21 cellular contexts compared by ENCODE assay signal in the genomic region with DNA sequence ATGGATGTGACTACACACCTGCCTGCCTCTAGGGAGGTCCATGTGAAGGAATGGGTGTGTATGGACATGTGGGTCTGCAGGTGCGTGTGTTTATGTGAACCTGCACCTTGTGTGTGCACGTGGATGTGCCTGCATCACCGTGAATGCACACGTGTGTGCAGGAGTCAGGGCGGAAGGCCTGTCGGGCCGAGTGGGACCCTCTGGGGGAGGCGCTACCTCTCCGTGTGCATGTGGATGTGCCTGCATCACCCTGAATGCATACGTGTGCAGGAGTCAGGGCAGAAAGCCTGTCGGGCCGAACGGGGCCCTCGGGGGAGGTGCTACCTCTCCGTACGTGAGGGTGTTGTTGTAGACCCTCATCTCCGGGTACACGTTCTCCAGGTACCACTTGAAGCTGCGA. TPM values are rescaled to one million over a fixed set of nuclear protein-coding genes. Genes with fewer than 3 reads are reported as not detected.
DNase-seq lines count a peak whose midpoint lies in the region; ATAC-seq, FAIRE-seq and TF ChIP-seq lines count a peak whose summit lies in the region.
"Had no signal": no experiment of that assay in that cellular context is flagged by ENCODE, and none has a peak within 500 bp of the region (broad histone marks: within the 10 kb centered on the region; RNA-seq: fewer than 3 reads in every experiment).

No MANE protein-coding gene starts in this region.

- H3K4me3 ChIP-seq in right cardiac atrium (ENCODE audit: low read length), result no peak overlapping the region
- no peak overlapping the region for H3K4me3 ChIP-seq in H1 (ENCODE audit: extremely low read depth in 1 of 4, insufficient read depth in 2 of 4, low read depth in 3 of 4, low read length in 4 of 4)
- H3K4me3 ChIP-seq in trophoblast cell (ENCODE audit: low read depth, low read length), result peak overlapping the region; percentile 23
- no peak overlapping the region for H3K4me3 ChIP-seq in PC-3 (ENCODE audit: low read length)
- H3K4me3 ChIP-seq: BLaER1 had no signal

- H3K9me3 ChIP-seq in right cardiac atrium (ENCODE audit: control insufficient read depth, low read length), result no peaks in the 10 kb centered on the region
- no peaks in the 10 kb centered on the region for H3K9me3 ChIP-seq in H1 (ENCODE audit: insufficient read depth in 2 of 2, low read depth in 1 of 2, low read length in 1 of 2)
- peaks cover 6% of the 10 kb centered on the region for H3K9me3 ChIP-seq in trophoblast cell (ENCODE audit: insufficient read depth, low read depth, low read length)
- H3K9me3 ChIP-seq in PC-3 (ENCODE audit: low read length), result no peaks in the 10 kb centered on the region
- H3K9me3 ChIP-seq: BLaER1, Caco-2 had no signal

- POLR2A ChIA-PET in H1 (lab: Charles Lee; ENCODE audit: partially characterized antibody) (no interaction called here), PC-3 (lab: Charles Lee; ENCODE audit: unreplicated experiment) (no interaction called here)

- H4K12ac ChIP-seq in trophoblast cell (ENCODE audit: low read depth, low read length), result no peak overlapping the region

- no peak for FAIRE-seq in H1 (lab: Jason Lieb, UNC)
- FAIRE-seq: A204.1, G401.6, GM12892 had no signal

- H4K20me1 ChIP-seq in H1 (replicated peaks in 1 of 2; ENCODE audit: control insufficient read depth in 1 of 2, insufficient read depth in 2 of 2, low read length in 2 of 2) (no peaks in the 10 kb centered on the region), PC-3 (ENCODE audit: low read length) (no peaks in the 10 kb centered on the region)

- no TSS peak for BruUV-seq in PC-3 (replicated peaks; lab: Mats Ljungman, UMichigan)

- no peaks in the 10 kb centered on the region for H3K4me1 ChIP-seq in right cardiac atrium (ENCODE audit: control insufficient read depth, insufficient read depth, low read length)
- peaks cover 0 to under 1% (median 0%) of the 10 kb centered on the region in 4 experiments; a peak in 1 of 7 replicates for H3K4me1 ChIP-seq in H1 (replicated peaks in 1 of 4; ENCODE audit: control insufficient read depth in 3 of 4, insufficient read depth in 4 of 4, low read length in 3 of 4)
- H3K4me1 ChIP-seq in trophoblast cell (ENCODE audit: control insufficient read depth in 1 of 2, insufficient read depth in 2 of 2, low read length in 2 of 2), result no peaks in the 10 kb centered on the region
- H3K4me1 ChIP-seq in PC-3 (ENCODE audit: insufficient read depth, low read length), result no peaks in the 10 kb centered on the region
- H3K4me1 ChIP-seq: Caco-2 had no signal

- no peak overlapping the region for H4K8ac ChIP-seq in H1 (ENCODE audit: extremely low read depth, insufficient read depth, low read length)
- H4K8ac ChIP-seq in trophoblast cell (ENCODE audit: low read depth, low read length), result no peak overlapping the region

- no peak overlapping the region for H2BK5ac ChIP-seq in H1 (ENCODE audit: low read depth, low read length)
- H2BK5ac ChIP-seq in trophoblast cell (ENCODE audit: low read depth, low read length, poor library complexity), result no peak overlapping the region

- H3F3A ChIP-seq in PC-3 (ENCODE audit: low read length, unreplicated experiment), result no peaks in the 10 kb centered on the region

- H3K9me2 ChIP-seq in PC-3 (replicated peaks; ENCODE audit: low read length), result no peaks in the 10 kb centered on the region

- H2BK12ac ChIP-seq in H1 (ENCODE audit: low read depth, low read length) (no peak overlapping the region), trophoblast cell (ENCODE audit: low read length) (no peak overlapping the region)

- H3K9ac ChIP-seq in H1 (replicated peaks in 1 of 4; ENCODE audit: extremely low read depth in 1 of 4, low read depth in 3 of 4, low read length in 3 of 4), result no peak overlapping the region
- H3K9ac ChIP-seq in trophoblast cell (ENCODE audit: low read length), result no peak overlapping the region
- H3K9ac ChIP-seq in PC-3 (ENCODE audit: low read length), result no peak overlapping the region
- H3K9ac ChIP-seq: BLaER1 had no signal

- H2BK15ac ChIP-seq in H1 (ENCODE audit: low read length), result no peak overlapping the region

- DNase-seq in right cardiac atrium (peak in 2 of 3 donors; percentile 18 to 41), cardiac septum (ENCODE audit: low spot score) (no peak), H1 (ENCODE audit: low read depth in 1 of 2, low spot score in 2 of 2) (no peak), trophoblast cell (no peak), MV-4-11 (lab: John Stamatoyannopoulos, UW) (no peak), PC-3 (no peak)
- DNase-seq: Caco-2; CD4-positive, CD25-positive, alpha-beta regulatory T cell; DMS153; DND-41; GOT3; H9; HFFc6 had no signal

- H2BK20ac ChIP-seq in H1 (ENCODE audit: low read length), result no peak overlapping the region

- TF ChIP-seq CTCF in H1 (IDR thresholded peaks at IDR 0.05; ENCODE audit: control extremely low read depth in 1 of 3, insufficient read depth in 1 of 3, low read depth in 1 of 3, low read length in 3 of 3) (no peak), PC-3 (conservative IDR thresholded peaks at IDR 0.05; ENCODE audit: low read depth, low read length) (no peak)

- H3K36me3 ChIP-seq in H1 (ENCODE audit: control insufficient read depth in 2 of 4, insufficient read depth in 4 of 4, low read length in 3 of 4) (no peaks in the 10 kb centered on the region), trophoblast cell (ENCODE audit: control insufficient read depth in 1 of 2, insufficient read depth in 2 of 2, low read length in 2 of 2) (no peaks in the 10 kb centered on the region), PC-3 (ENCODE audit: low read depth, low read length) (no peaks in the 10 kb centered on the region)
- H3K36me3 ChIP-seq: BLaER1 had no signal

- peak overlapping the region; percentile 83 for H3K23ac ChIP-seq in H1 (ENCODE audit: insufficient read length)
- no peak overlapping the region for H3K23ac ChIP-seq in trophoblast cell (ENCODE audit: low read length)

- no peak overlapping the region for H3K56ac ChIP-seq in H1 (replicated peaks; ENCODE audit: insufficient read length, low read depth, low read length)

- intact Hi-C loops in right cardiac atrium (cut with DNase I), result no loop called here
- intact Hi-C loops in cardiac septum (cut with DNase I), result no loop called here
- intact Hi-C loops in PC-3 (cut with micrococcal nuclease), result no loop called here

- H3K4ac ChIP-seq in H1 (replicated peaks; ENCODE audit: insufficient read length, low read depth, low read length) (no peak overlapping the region), trophoblast cell (ENCODE audit: low read depth, low read length) (no peak overlapping the region)

- H4K91ac ChIP-seq in H1 (replicated peaks; ENCODE audit: insufficient read length, low read length), result no peak overlapping the region
- H4K91ac ChIP-seq in trophoblast cell (ENCODE audit: low read depth, low read length), result no peak overlapping the region

- H3K18ac ChIP-seq in H1 (ENCODE audit: extremely low read depth, low read length) (no peak overlapping the region), trophoblast cell (ENCODE audit: low read length) (no peak overlapping the region)

- 85% methylated on average over 19 of the region's 19 CpGs for WGBS in right cardiac atrium
- 84% methylated on average over 19 of the region's 19 CpGs; no CpG with 5 or more reads in 1 of the 2 experiments for WGBS in H1 (ENCODE audit: extremely low coverage in 1 of 2, insufficient coverage in 1 of 2, insufficient read length in 1 of 2, insufficient replicate concordance in 2 of 2, low coverage in 1 of 2, low lambda C conversion rate in 2 of 2, missing lambda C conversion rate in 1 of 2), 2 experiments
- no CpG with 5 or more reads among the region's 19 CpGs for WGBS in trophoblast cell (ENCODE audit: extremely low coverage, insufficient coverage, insufficient read length)

- no peaks in the 10 kb centered on the region for H3K23me2 ChIP-seq in H1 (ENCODE audit: low read depth, low read length)

- no peak for ATAC-seq in right cardiac atrium
- ATAC-seq in PC-3, result no peak
- ATAC-seq: CD8-positive, alpha-beta T cell; HCT116 had no signal

- no peak overlapping the region for H4K5ac ChIP-seq in H1 (ENCODE audit: insufficient read length, low read depth, low read length)

- TF ChIP-seq RAD21 in H1 (IDR thresholded peaks at IDR 0.05 in 1 of 2, conservative IDR thresholded peaks at IDR 0.05 in 1 of 2; ENCODE audit: low read depth in 2 of 2, low read length in 2 of 2), result no peak

- H3K27ac ChIP-seq in right cardiac atrium (ENCODE audit: low read length) (no peak overlapping the region), H1 (ENCODE audit: low read depth, low read length) (no peak overlapping the region), trophoblast cell (ENCODE audit: low read depth, low read length) (no peak overlapping the region), PC-3 (ENCODE audit: low read length) (no peak overlapping the region)
- H3K27ac ChIP-seq: 22Rv1, BLaER1, C4-2B had no signal

- H2AK5ac ChIP-seq in H1 (ENCODE audit: low read depth, low read length) (no peak overlapping the region), trophoblast cell (ENCODE audit: low read length) (no peak overlapping the region)

- no peak overlapping the region for H3K14ac ChIP-seq in H1 (ENCODE audit: insufficient read length)
- no peak overlapping the region for H3K14ac ChIP-seq in trophoblast cell (ENCODE audit: low read length)

- no peak for TF ChIP-seq POLR2A in H1 (IDR thresholded peaks at IDR 0.05; ENCODE audit: control extremely low read depth in 1 of 2, low read depth in 2 of 2, low read length in 2 of 2)

- no peak for TF ChIP-seq EP300 in H1 (IDR thresholded peaks at IDR 0.05; ENCODE audit: borderline replicate concordance in 1 of 2, low read depth in 2 of 2, low read length in 2 of 2)

- H3K27me3 ChIP-seq in right cardiac atrium (ENCODE audit: control insufficient read depth, insufficient read depth) (no peaks in the 10 kb centered on the region), H1 (replicated peaks in 1 of 4; ENCODE audit: control insufficient read depth in 3 of 4, extremely low read depth in 1 of 4, insufficient read depth in 3 of 4, low read length in 3 of 4) (peaks cover 0 to 14% (median 9%) of the 10 kb centered on the region in 4 experiments; a peak in 5 of 7 replicates), trophoblast cell (ENCODE audit: insufficient read depth, low read length) (no peaks in the 10 kb centered on the region), PC-3 (ENCODE audit: low read length) (peaks cover 32% of the 10 kb centered on the region)

- H3K79me2 ChIP-seq in H1 (ENCODE audit: control insufficient read depth in 1 of 2, insufficient read depth in 2 of 2, low read length in 2 of 2) (no peaks in the 10 kb centered on the region), trophoblast cell (ENCODE audit: control insufficient read depth, insufficient read depth, low read length, poor library complexity) (no peaks in the 10 kb centered on the region), PC-3 (ENCODE audit: low read length) (no peaks in the 10 kb centered on the region)

- no peak overlapping the region for H3K4me2 ChIP-seq in H1 (ENCODE audit: insufficient read depth in 1 of 2, low read depth in 2 of 2, low read length in 2 of 2)
- no peak overlapping the region for H3K4me2 ChIP-seq in trophoblast cell (ENCODE audit: low read length)
- no peak overlapping the region for H3K4me2 ChIP-seq in PC-3 (ENCODE audit: low read length)
- H3K4me2 ChIP-seq: BLaER1 had no signal

- H2AFZ ChIP-seq in H1 (ENCODE audit: low read length) (no peak overlapping the region), trophoblast cell (ENCODE audit: insufficient read depth, low read length, poor library complexity) (no peak overlapping the region), PC-3 (ENCODE audit: low read length) (no peak overlapping the region)

- no peak overlapping the region for H2BK120ac ChIP-seq in H1 (replicated peaks; ENCODE audit: low read depth, low read length)
- no peak overlapping the region for H2BK120ac ChIP-seq in trophoblast cell (ENCODE audit: insufficient read depth, low read length, poor library complexity)

- H3K79me1 ChIP-seq in H1 (ENCODE audit: low read depth, low read length) (no peaks in the 10 kb centered on the region), trophoblast cell (ENCODE audit: low read length) (no peaks in the 10 kb centered on the region)

- CTCF ChIA-PET in H1 (lab: Charles Lee; ENCODE audit: partially characterized antibody), result no interaction called here
- CTCF ChIA-PET in PC-3 (lab: Charles Lee), result no interaction called here

RNA-seq across cellular contexts. Expression of a gene that starts 56.5 kb away (rescaled TPM):
- 10 to 100 TPM in 1 of 4 donors, 1 to 10 TPM in 3; 7.7 to 10.1 (median 9.1) TPM for total RNA-seq in right cardiac atrium
- polyA plus RNA-seq in right cardiac atrium, result 11.0 TPM
- total RNA-seq in cardiac septum, result 8.6 TPM
- 38.5 and 40.3 TPM in 2 replicates for total RNA-seq in H1 (2021; fragmentation: NEBNext Ultra II Directional; extraction: Animal tissue kit (Norgen Biotek cat#: 25700))
- polyA plus RNA-seq in H1 (2011; rRNA removed), result 26.8 and 40.3 TPM in 2 replicates
- 15.4 TPM for polyA plus RNA-seq in H1 (2011; cell fraction: cytosol; rRNA removed)
- 33.2 TPM for polyA plus RNA-seq in H1 (2011; cell fraction: nucleus; rRNA removed)
- polyA plus RNA-seq in H1 (2012, experiment 1 of 2), result 20.7 to 40.0 TPM (median 39.8 TPM) in 4 replicates
- polyA plus RNA-seq in H1 (2012, experiment 2 of 2), result 47.9 TPM
- polyA plus RNA-seq in H1 (2013, experiment 1 of 2), result 41.4 TPM
- polyA plus RNA-seq in H1 (2013, experiment 2 of 2), result 37.7 TPM
- polyA minus RNA-seq in H1 (2011; rRNA and poly(A)+ RNA removed), result 6.1 and 7.4 TPM in 2 replicates
- 14.4 TPM for polyA minus RNA-seq in H1 (2011; cell fraction: cytosol; rRNA and poly(A)+ RNA removed)
- 11.9 TPM for polyA minus RNA-seq in H1 (2011; cell fraction: nucleus; rRNA and poly(A)+ RNA removed)
- 22.0 and 22.3 TPM in 2 replicates for polyA plus RNA-seq in trophoblast cell (2013)
- 44.4 and 48.3 TPM in 2 replicates for total RNA-seq in PC-3 (2014; rRNA removed)

RNA-seq across cellular contexts. Expression of a gene that starts 56.7 kb away (rescaled TPM):
- total RNA-seq in right cardiac atrium (10 to 100 TPM in 2 of 4 donors, 1 to 10 TPM in 2; 7.4 to 11.7 (median 10.1) TPM), cardiac septum (9.6 TPM), PC-3 (2014; rRNA removed) (26.7 and 37.9 TPM in 2 replicates)
- polyA plus RNA-seq in right cardiac atrium (10.9 TPM), H1 (2011; rRNA removed) (11.2 and 19.5 TPM in 2 replicates)
- total RNA-seq in H1 (2021; fragmentation: NEBNext Ultra II Directional; extraction: Animal tissue kit (Norgen Biotek cat#: 25700)), result 24.4 and 25.3 TPM in 2 replicates
- polyA plus RNA-seq in H1 (2011; cell fraction: cytosol; rRNA removed), result 23.8 TPM
- 65.2 TPM for polyA plus RNA-seq in H1 (2011; cell fraction: nucleus; rRNA removed)
- 25.8 to 31.0 TPM (median 27.9 TPM) in 4 replicates for polyA plus RNA-seq in H1 (2012, experiment 1 of 2)
- 11.4 TPM for polyA plus RNA-seq in H1 (2012, experiment 2 of 2)
- polyA plus RNA-seq in H1 (2013, experiment 1 of 2), result 11.4 TPM
- 9.4 TPM for polyA plus RNA-seq in H1 (2013, experiment 2 of 2)
- 8.7 and 14.0 TPM in 2 replicates for polyA minus RNA-seq in H1 (2011; rRNA and poly(A)+ RNA removed)
- polyA minus RNA-seq in H1 (2011; cell fraction: cytosol; rRNA and poly(A)+ RNA removed), result 12.7 TPM
- polyA minus RNA-seq in H1 (2011; cell fraction: nucleus; rRNA and poly(A)+ RNA removed), result 28.4 TPM
- 6.5 and 6.9 TPM in 2 replicates for polyA plus RNA-seq in trophoblast cell (2013)

Comparison
In these comparisons a context has a peak if more than half of its experiments do, and no peak if none do; other contexts are left out.
1. DNase-seq: peak in right cardiac atrium (2 of 3); none in cardiac septum (single experiment), H1 (0 of 2), trophoblast cell (0 of 2), MV-4-11 (single experiment) and PC-3 (single experiment).